In the genomic region with DNA sequence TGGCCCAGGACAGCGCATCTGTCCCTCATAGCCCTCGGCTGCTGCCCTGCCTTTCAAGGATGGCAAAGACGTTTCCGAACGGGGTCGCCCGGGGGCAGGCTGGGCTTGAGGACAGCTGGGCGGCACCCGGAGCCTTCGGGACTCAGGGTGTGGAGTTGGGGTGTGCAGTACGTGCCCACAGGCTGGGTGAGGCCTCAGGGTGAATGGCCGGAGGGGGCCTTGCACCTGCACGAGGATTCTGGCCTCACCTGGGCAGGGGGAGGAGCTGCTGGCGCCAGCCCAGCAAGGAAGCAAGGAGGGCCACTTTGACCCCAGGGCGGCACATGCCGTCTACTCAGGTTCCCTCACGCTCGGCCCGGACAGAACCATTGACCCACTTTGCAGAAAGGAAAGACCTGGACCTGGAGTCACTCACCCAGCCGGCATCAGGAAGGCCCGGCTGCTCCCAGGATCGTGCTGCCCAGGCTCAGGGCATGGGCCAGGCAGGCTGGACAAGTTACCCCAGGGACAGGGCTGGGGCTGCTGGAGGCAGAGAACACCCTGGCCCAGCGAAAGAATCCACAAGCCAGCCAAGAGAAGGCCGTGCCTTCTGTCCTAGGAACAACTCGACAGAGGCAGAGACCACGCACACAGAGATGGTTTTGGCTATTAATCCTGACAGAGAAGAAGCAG, we compare ENCODE assay signal across 1 cellular context.
TF ChIP-seq lines count a peak whose summit lies in the region.

No MANE protein-coding gene starts in this region.

TF ChIP-seq in HepG2, 621 proteins besides CTCF, POLR2A, EP300 and RAD21 (continued from another document):
- TF ChIP-seq, protein P1, sequence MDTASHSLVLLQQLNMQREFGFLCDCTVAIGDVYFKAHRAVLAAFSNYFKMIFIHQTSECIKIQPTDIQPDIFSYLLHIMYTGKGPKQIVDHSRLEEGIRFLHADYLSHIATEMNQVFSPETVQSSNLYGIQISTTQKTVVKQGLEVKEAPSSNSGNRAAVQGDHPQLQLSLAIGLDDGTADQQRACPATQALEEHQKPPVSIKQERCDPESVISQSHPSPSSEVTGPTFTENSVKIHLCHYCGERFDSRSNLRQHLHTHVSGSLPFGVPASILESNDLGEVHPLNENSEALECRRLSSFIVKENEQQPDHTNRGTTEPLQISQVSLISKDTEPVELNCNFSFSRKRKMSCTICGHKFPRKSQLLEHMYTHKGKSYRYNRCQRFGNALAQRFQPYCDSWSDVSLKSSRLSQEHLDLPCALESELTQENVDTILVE (CRISPR knock-in tag; IDR thresholded peaks at IDR 0.05), result no peak
- TF ChIP-seq ZNF253 (CRISPR knock-in tag; IDR thresholded peaks at IDR 0.05; ENCODE audit: borderline replicate concordance) (no peak), ZBTB34 (CRISPR knock-in tag; IDR thresholded peaks at IDR 0.05) (no peak), ZIK1 (CRISPR knock-in tag; IDR thresholded peaks at IDR 0.05; ENCODE audit: borderline replicate concordance, low read depth) (no peak), SRSF9 (IDR thresholded peaks at IDR 0.05; ENCODE audit: borderline replicate concordance, insufficient read depth, low read depth, low read length, poor library complexity, severe bottlenecking) (no peak), BRD4 (CRISPR knock-in tag; IDR thresholded peaks at IDR 0.05) (no peak), ZNF879 (CRISPR knock-in tag; IDR thresholded peaks at IDR 0.05) (no peak), MIXL1 (CRISPR knock-in tag; IDR thresholded peaks at IDR 0.05) (no peak), ZFX (CRISPR knock-in tag; IDR thresholded peaks at IDR 0.05; ENCODE audit: low read depth) (no peak), ZNF510 (CRISPR knock-in tag; IDR thresholded peaks at IDR 0.05; ENCODE audit: low read depth) (no peak)
- TF ChIP-seq, protein P2, sequence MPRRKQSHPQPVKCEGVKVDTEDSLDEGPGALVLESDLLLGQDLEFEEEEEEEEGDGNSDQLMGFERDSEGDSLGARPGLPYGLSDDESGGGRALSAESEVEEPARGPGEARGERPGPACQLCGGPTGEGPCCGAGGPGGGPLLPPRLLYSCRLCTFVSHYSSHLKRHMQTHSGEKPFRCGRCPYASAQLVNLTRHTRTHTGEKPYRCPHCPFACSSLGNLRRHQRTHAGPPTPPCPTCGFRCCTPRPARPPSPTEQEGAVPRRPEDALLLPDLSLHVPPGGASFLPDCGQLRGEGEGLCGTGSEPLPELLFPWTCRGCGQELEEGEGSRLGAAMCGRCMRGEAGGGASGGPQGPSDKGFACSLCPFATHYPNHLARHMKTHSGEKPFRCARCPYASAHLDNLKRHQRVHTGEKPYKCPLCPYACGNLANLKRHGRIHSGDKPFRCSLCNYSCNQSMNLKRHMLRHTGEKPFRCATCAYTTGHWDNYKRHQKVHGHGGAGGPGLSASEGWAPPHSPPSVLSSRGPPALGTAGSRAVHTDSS (CRISPR knock-in tag; conservative IDR thresholded peaks at IDR 0.05), result no peak
